15 cellular contexts compared by ENCODE assay signal in the genomic region with DNA sequence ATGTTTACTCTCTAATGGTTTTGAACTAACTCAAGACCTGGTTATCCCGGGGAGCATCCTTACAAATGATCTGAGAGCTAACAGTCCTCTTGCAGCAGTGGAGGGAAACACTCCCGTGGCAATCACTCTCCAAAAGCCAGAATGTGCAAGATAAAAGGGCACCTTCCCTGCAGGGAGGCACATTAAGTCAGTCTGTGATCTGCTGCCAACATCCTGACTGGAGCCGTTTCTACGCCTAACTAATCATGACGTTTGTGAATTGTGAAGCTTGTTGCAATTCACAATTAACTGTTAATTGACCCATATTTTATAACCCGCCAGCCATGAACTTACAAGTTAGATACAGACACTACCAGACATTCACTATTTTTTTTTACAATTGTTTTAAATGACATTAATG. TPM values are rescaled to one million over a fixed set of nuclear protein-coding genes. Genes with fewer than 3 reads are reported as not detected.
A peak's percentile ranks its signal among the peaks of the same experiment; 100 is the strongest.
DNase-seq lines count a peak whose midpoint lies in the region; ATAC-seq and TF ChIP-seq lines count a peak whose summit lies in the region.
"Had no signal": no experiment of that assay in that cellular context is flagged by ENCODE, and none has a peak within 500 bp of the region (broad histone marks: within the 10 kb centered on the region; RNA-seq: fewer than 3 reads in every experiment).

No MANE protein-coding gene starts in this region.

- intact Hi-C loops in Right ventricle myocardium inferior (cut with DNase I): no loop called here
- intact Hi-C loops in left ventricle myocardium inferior (cut with micrococcal nuclease): no loop called here

- peak; percentile 28 for ATAC-seq in Right ventricle myocardium inferior
- ATAC-seq in HG03039 (IDR thresholded peaks at IDR 0.05; ENCODE audit: unreplicated experiment): no peak
- ATAC-seq: gastroesophageal sphincter had no signal

- H3K9me3 ChIP-seq in left ventricle myocardium inferior (replicated peaks): no peaks in the 10 kb centered on the region
- H3K9me3 ChIP-seq: gastroesophageal sphincter, suprapubic skin had no signal

- no peak for TF ChIP-seq CTCF in left ventricle myocardium inferior (IDR thresholded peaks at IDR 0.05; ENCODE audit: borderline replicate concordance)

- no peaks in the 10 kb centered on the region for H3K27me3 ChIP-seq in left ventricle myocardium inferior (ENCODE audit: low read depth)
- H3K27me3 ChIP-seq: suprapubic skin had no signal

- H3K36me3 ChIP-seq in left ventricle myocardium inferior: no peaks in the 10 kb centered on the region
- H3K36me3 ChIP-seq: gastroesophageal sphincter, suprapubic skin had no signal

- no peak for DNase-seq in Right ventricle myocardium inferior (ENCODE audit: missing footprints)
- DNase-seq in left ventricle myocardium inferior: no peak
- DNase-seq in NCI-H1092 treated with DMSO at 0.1 percent for 48 hours (lab: John Stamatoyannopoulos, UW): peak; percentile 72
- DNase-seq in astrocyte of the hippocampus (ENCODE audit: low read depth, low spot score): peak; percentile 15
- peak; percentile 34 for DNase-seq in retina
- DNase-seq in stimulated activated CD4-positive, alpha-beta T cell treated with anti-CD3 and anti-CD28 coated beads, Interleukin-2, amount 100 ng/mL, for 24 hours: no peak
- no peak for DNase-seq in NCI-H524 treated with DMSO at 0.1 percent for 48 hours (lab: John Stamatoyannopoulos, UW)
- DNase-seq: activated naive CD4-positive, alpha-beta T cell treated with anti-CD3 and anti-CD28 coated beads for 36 hours; activated T-cell treated with anti-CD3 and anti-CD28 coated beads for 4 hours; dermis blood vessel endothelial cell; NCI-H526 had no signal

- H3K4me3 ChIP-seq in left ventricle myocardium inferior: no peak overlapping the region
- H3K4me3 ChIP-seq: gastroesophageal sphincter, K562, suprapubic skin had no signal

- H3K27ac ChIP-seq in left ventricle myocardium inferior (replicated peaks): no peak overlapping the region
- H3K27ac ChIP-seq: gastroesophageal sphincter, suprapubic skin had no signal

- peaks cover 15% of the 10 kb centered on the region for H3K4me1 ChIP-seq in left ventricle myocardium inferior
- H3K4me1 ChIP-seq: gastroesophageal sphincter had no signal

RNA-seq across cellular contexts. Expression of a gene that starts 52.1 kb away (rescaled TPM):
- total RNA-seq in Right ventricle myocardium inferior (92.3 TPM), left ventricle myocardium inferior (76.5 TPM)

Comparison
In these comparisons a context has a peak if more than half of its experiments do, and no peak if none do; other contexts are left out.
1. DNase-seq: peak in NCI-H1092 treated with DMSO at 0.1 percent for 48 hours (single experiment), astrocyte of the hippocampus (single experiment) and retina (single experiment); none in Right ventricle myocardium inferior (single experiment), left ventricle myocardium inferior (single experiment), stimulated activated CD4-positive, alpha-beta T cell treated with anti-CD3 and anti-CD28 coated beads, Interleukin-2, amount 100 ng/mL, for 24 hours (0 of 2) and NCI-H524 treated with DMSO at 0.1 percent for 48 hours (single experiment).